In genomic region chr1:239349699-239350098, GRCh38 we compare ENCODE assay signal across 9 cellular contexts. TPM values are rescaled to one million over a fixed set of nuclear protein-coding genes. Genes with fewer than 3 reads are reported as not detected.
"Had no signal": no experiment of that assay in that cellular context is flagged by ENCODE, and none has a peak within 500 bp of the region (broad histone marks: within the 10 kb centered on the region; RNA-seq: fewer than 3 reads in every experiment).

No MANE protein-coding gene starts in this region.

- FAIRE-seq: G401.6, GM12878, GM12891, GM12892, GM18507, GM19239 had no signal

- DNase-seq: GDM1, GF-D8 had no signal

- ATAC-seq: GM12878 had no signal

- H3K4me3 ChIP-seq: GM12878 had no signal

RNA-seq across cellular contexts. Expression of gene CHRM3, which starts 36.7 kb away (rescaled TPM):
- total RNA-seq: G401 had no signal
